In the genomic region with DNA sequence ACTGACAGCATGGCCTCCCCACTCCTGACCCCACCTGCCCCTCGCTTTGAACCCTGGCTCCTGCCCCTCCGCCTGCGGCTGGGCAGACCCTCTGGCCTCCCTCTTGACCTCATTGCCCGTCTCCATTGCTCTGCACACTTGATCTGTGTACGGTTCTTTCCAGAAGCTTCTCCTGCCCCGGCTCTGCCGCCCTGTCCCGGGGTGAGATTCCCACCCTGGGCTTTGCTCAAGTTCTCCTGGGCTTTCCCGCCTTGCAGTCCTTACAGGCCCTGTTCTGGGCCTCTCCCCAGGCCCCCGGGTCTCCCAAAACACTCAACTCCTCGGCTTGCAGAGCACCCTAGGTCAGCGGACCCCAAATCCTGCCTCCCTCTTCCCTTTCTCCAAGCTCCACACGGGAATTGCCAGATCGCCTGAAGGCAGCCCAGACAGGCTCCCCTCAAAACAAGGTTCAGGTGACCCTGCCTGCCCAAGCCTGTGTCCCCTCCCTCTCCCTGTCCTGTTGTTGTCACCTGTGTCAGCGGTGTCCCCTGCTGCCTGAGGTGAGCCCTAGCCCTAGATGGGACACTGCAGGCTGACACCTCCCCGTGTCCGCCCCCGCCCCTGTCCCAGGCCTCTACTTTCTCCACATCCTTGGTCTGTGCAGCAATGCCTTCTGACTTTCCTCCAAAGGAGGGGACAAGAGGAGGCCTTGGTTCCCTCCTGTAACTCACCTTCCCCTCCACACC, we compare ENCODE assay signal across 1 cellular context.
TF ChIP-seq lines count a peak whose summit lies in the region.

No MANE protein-coding gene starts in this region.

TF ChIP-seq in HCT116, 20 proteins besides CTCF, POLR2A, EP300 and RAD21 (continued from another document):
- TF ChIP-seq, protein P1, sequence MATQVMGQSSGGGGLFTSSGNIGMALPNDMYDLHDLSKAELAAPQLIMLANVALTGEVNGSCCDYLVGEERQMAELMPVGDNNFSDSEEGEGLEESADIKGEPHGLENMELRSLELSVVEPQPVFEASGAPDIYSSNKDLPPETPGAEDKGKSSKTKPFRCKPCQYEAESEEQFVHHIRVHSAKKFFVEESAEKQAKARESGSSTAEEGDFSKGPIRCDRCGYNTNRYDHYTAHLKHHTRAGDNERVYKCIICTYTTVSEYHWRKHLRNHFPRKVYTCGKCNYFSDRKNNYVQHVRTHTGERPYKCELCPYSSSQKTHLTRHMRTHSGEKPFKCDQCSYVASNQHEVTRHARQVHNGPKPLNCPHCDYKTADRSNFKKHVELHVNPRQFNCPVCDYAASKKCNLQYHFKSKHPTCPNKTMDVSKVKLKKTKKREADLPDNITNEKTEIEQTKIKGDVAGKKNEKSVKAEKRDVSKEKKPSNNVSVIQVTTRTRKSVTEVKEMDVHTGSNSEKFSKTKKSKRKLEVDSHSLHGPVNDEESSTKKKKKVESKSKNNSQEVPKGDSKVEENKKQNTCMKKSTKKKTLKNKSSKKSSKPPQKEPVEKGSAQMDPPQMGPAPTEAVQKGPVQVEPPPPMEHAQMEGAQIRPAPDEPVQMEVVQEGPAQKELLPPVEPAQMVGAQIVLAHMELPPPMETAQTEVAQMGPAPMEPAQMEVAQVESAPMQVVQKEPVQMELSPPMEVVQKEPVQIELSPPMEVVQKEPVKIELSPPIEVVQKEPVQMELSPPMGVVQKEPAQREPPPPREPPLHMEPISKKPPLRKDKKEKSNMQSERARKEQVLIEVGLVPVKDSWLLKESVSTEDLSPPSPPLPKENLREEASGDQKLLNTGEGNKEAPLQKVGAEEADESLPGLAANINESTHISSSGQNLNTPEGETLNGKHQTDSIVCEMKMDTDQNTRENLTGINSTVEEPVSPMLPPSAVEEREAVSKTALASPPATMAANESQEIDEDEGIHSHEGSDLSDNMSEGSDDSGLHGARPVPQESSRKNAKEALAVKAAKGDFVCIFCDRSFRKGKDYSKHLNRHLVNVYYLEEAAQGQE (IDR thresholded peaks at IDR 0.05; ENCODE audit: low read depth): no peak
- no peak for TF ChIP-seq SP1 (IDR thresholded peaks at IDR 0.05; ENCODE audit: low read depth)
- TF ChIP-seq ZNF274 (IDR thresholded peaks at IDR 0.05; ENCODE audit: low read depth, low read length): no peak
- TF ChIP-seq, protein P2, sequence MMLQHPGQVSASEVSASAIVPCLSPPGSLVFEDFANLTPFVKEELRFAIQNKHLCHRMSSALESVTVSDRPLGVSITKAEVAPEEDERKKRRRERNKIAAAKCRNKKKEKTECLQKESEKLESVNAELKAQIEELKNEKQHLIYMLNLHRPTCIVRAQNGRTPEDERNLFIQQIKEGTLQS (IDR thresholded peaks at IDR 0.05): no peak
- no peak for TF ChIP-seq TCF7L2 (IDR thresholded peaks at IDR 0.05; ENCODE audit: borderline replicate concordance, extremely low read depth, insufficient read depth, insufficient read length)
- no peak for TF ChIP-seq ZFX (IDR thresholded peaks at IDR 0.05)
